ENCODE assay signal across 21 cellular contexts in genomic region chr1:90359994-90360393, GRCh38.
"Had no signal": no experiment of that assay in that cellular context is flagged by ENCODE, and none has a peak within 500 bp of the region (broad histone marks: within the 10 kb centered on the region; RNA-seq: fewer than 3 reads in every experiment).

No MANE protein-coding gene starts in this region.

- H3K27me3 ChIP-seq: ascending aorta, brain microvascular endothelial cell, hepatocyte, ovary, right atrium auricular region, thyroid gland had no signal

- H3K4me1 ChIP-seq: adrenal gland, ascending aorta, psoas muscle, right atrium auricular region had no signal

- DNase-seq: activated CD4-positive, alpha-beta T cell treated with anti-CD3 and anti-CD28 coated beads, Interleukin-2, amount 10 ng/mL, durations not matched to agents 7 days and 5 days; activated CD8-positive, alpha-beta memory T cell treated with anti-CD3 and anti-CD28 coated beads for 24 hours; activated CD8-positive, alpha-beta memory T cell treated with anti-CD3 and anti-CD28 coated beads, Interleukin-2, amount 50 U/mL, for 4 hours; activated T-cell treated with anti-CD3 and anti-CD28 coated beads, Interleukin-2, amount 50 U/mL, for 24 hours; adrenal gland; brain microvascular endothelial cell; caudate nucleus; effector CD8-positive, alpha-beta T cell; glutamatergic neuron; mucosa of descending colon; ovary; psoas muscle; stimulated activated CD4-positive, alpha-beta T cell treated with anti-CD3 and anti-CD28 coated beads, Interleukin-4, amount 100 ng/mL, for 24 hours; stimulated activated naive CD4-positive, alpha-beta T cell treated with Interleukin-2 at 50 U/mL for 16 hours; substantia nigra; thyroid gland had no signal

- H3K27ac ChIP-seq: adrenal gland, ascending aorta, brain microvascular endothelial cell, hepatocyte, ovary, psoas muscle, right atrium auricular region, thyroid gland had no signal

- H3K79me2 ChIP-seq: hepatocyte had no signal

- H3K4me2 ChIP-seq: hepatocyte had no signal

- H3K4me3 ChIP-seq: adrenal gland, ascending aorta, hepatocyte, mucosa of descending colon, ovary, psoas muscle, right atrium auricular region, thyroid gland had no signal

- H3K36me3 ChIP-seq: adrenal gland, ascending aorta, brain microvascular endothelial cell, ovary, right atrium auricular region, thyroid gland had no signal

- ATAC-seq: activated naive CD4-positive, alpha-beta T cell treated with anti-CD3 and anti-CD28 coated beads, Interleukin-2, amount 50 U/mL, for 72 hours; activated T-helper 17 cell treated with anti-CD3 and anti-CD28 coated beads, Interleukin-2, amount 50 U/mL, for 72 hours; mucosa of descending colon; psoas muscle had no signal

- H2AFZ ChIP-seq: hepatocyte had no signal

- H3K9me3 ChIP-seq: adrenal gland, ascending aorta, mucosa of descending colon, ovary, psoas muscle, thyroid gland had no signal
